In the genomic region with DNA sequence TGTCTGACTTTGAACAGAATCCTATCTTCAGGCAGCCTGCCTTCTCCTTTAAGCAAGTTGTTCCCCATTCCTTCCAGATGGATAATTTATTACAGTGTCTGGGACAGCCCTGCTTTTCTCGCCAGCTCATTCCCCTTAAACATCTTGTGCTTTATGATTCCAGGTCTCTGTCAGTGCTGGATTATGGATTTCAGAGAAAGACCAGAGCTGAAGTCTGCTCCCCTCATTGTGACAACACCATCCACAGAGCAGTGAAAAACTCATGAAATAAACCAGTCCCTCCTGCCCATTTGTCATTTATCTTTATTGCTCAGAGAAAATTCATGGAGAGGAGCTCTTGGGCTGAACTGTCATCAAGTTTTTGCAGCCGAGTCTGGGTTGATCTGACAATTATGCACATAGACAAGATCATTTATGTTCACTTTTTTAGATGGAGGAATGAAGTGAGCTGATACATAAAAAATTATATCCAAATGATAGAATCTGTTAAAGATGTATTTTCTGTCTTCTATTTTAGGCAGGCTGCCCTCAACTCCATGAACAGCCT, we compare ENCODE assay signal across 21 cellular contexts.
"Had no signal": no experiment of that assay in that cellular context is flagged by ENCODE, and none has a peak within 500 bp of the region (broad histone marks: within the 10 kb centered on the region; RNA-seq: fewer than 3 reads in every experiment).

No MANE protein-coding gene starts in this region.

- H3K36me3 Mint-ChIP-seq: naive thymus-derived CD4-positive, alpha-beta T cell; stimulated activated memory B cell treated with anti-CD40 and anti-IgM and Interleukin-4, amounts not matched to agents 10 μg/mL and 1 μg/mL and 100 μg/mL, for 72 hours had no signal

- H3K4me3 ChIP-seq: colonic mucosa, esophagus squamous epithelium, left lung, prostate gland, right atrium auricular region, transverse colon, upper lobe of right lung, vagina had no signal

- H3K4me1 Mint-ChIP-seq: naive thymus-derived CD4-positive, alpha-beta T cell; stimulated activated memory B cell treated with anti-CD40 and anti-IgM and Interleukin-4, amounts not matched to agents 10 μg/mL and 1 μg/mL and 100 μg/mL, for 72 hours had no signal

- H3K9me3 Mint-ChIP-seq: dendritic cell treated with granulocyte-macrophage colony-stimulating factor and Interleukin-4, amounts not matched to agents 40 ng/mL and 50 ng/mL, for 4 days; nephron had no signal

- H3K4me1 ChIP-seq: colonic mucosa, esophagus squamous epithelium, left lung, prostate gland, right atrium auricular region, transverse colon, upper lobe of right lung, vagina had no signal

- H3K27ac Mint-ChIP-seq: dendritic cell treated with granulocyte-macrophage colony-stimulating factor and Interleukin-4, amounts not matched to agents 40 ng/mL and 50 ng/mL, for 4 days; naive thymus-derived CD4-positive, alpha-beta T cell; stimulated activated memory B cell treated with anti-CD40 and anti-IgM and Interleukin-4, amounts not matched to agents 10 μg/mL and 1 μg/mL and 100 μg/mL, for 72 hours; stimulated activated naive CD8-positive, alpha-beta T cell treated with anti-CD3 and anti-CD28 coated beads, Interleukin-15, Interleukin-2, amounts not matched to agents 100 ng/mL and 50 ng/mL, for 24 hours had no signal

- H3K27me3 ChIP-seq: colonic mucosa, right atrium auricular region, vagina had no signal

- H3K4me3 Mint-ChIP-seq: dendritic cell treated with granulocyte-macrophage colony-stimulating factor and Interleukin-4, amounts not matched to agents 40 ng/mL and 50 ng/mL, for 4 days; naive thymus-derived CD4-positive, alpha-beta T cell; nephron; stimulated activated memory B cell treated with anti-CD40 and anti-IgM and Interleukin-4, amounts not matched to agents 10 μg/mL and 1 μg/mL and 100 μg/mL, for 72 hours; stimulated activated naive CD8-positive, alpha-beta T cell treated with anti-CD3 and anti-CD28 coated beads, Interleukin-15, Interleukin-2, amounts not matched to agents 100 ng/mL and 50 ng/mL, for 24 hours had no signal

- H3K9me3 ChIP-seq: colonic mucosa, esophagus squamous epithelium, left lung, prostate gland, right atrium auricular region, transverse colon, upper lobe of right lung, vagina had no signal

- DNase-seq: colonic mucosa; effector memory CD4-positive, alpha-beta T cell; erythroblast; esophagus squamous epithelium; head of caudate nucleus; kidney; left lung; mesenchymal stem cell; midbrain; naive thymus-derived CD4-positive, alpha-beta T cell; nucleus accumbens; stimulated activated CD4-positive, alpha-beta T cell treated with anti-CD3 and anti-CD28 coated beads, Interleukin-4, amount 100 ng/mL, for 4 hours; transverse colon; upper lobe of right lung had no signal

- H3K36me3 ChIP-seq: colonic mucosa, esophagus squamous epithelium, left lung, prostate gland, right atrium auricular region, transverse colon, upper lobe of right lung, vagina had no signal

- H3K27ac ChIP-seq: colonic mucosa, esophagus squamous epithelium, left lung, prostate gland, right atrium auricular region, transverse colon, upper lobe of right lung, vagina had no signal
